2 cellular contexts compared by ENCODE assay signal in genomic region chr2:151408788-151409600, GRCh38.
TF ChIP-seq lines count a peak whose summit lies in the region.

No MANE protein-coding gene starts in this region.

TF ChIP-seq in A549, 52 proteins besides CTCF, POLR2A, EP300 and RAD21:
- TF ChIP-seq HES2 (IDR thresholded peaks at IDR 0.05) (no peak), FOSL2 (IDR thresholded peaks at IDR 0.05) (no peak), FOSL2 (CRISPR knock-in tag; IDR thresholded peaks at IDR 0.05) (peak; percentile 71)
TF ChIP-seq in A549: peak in this region for 1.

TF ChIP-seq in IMR-90, 13 proteins besides CTCF, POLR2A, EP300 and RAD21:
- TF ChIP-seq CHD1 (IDR thresholded peaks at IDR 0.05; ENCODE audit: low read depth, low read length) (no peak), ELK1 (IDR thresholded peaks at IDR 0.05; ENCODE audit: borderline replicate concordance, low read depth, low read length) (no peak), BHLHE40 (IDR thresholded peaks at IDR 0.05; ENCODE audit: low read depth, low read length) (no peak), CEBPB (IDR thresholded peaks at IDR 0.05; ENCODE audit: low read depth, low read length) (no peak)
TF ChIP-seq in IMR-90: peak in this region for 0.
